In the genomic region with DNA sequence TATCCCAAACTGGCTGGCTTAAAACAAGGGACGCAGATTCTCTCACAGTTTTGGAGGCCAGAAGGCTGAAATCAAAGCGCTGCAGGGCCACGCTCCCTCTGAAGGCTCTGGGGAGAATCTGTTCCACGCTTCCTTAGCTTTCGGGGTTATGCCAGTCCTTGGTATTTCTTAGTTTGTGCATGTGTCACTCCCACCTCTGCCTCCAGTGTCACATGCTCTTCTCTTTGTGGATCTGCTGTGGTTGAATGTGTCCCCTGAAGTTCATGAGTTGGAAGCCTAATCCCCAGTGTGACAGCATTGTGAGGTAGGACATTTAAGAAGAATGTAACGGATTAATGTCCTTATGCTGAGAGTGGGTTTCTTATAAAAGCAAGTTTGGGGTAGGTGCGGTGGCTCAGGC, we compare ENCODE assay signal across 20 cellular contexts.
"Had no signal": no experiment of that assay in that cellular context is flagged by ENCODE, and none has a peak within 500 bp of the region (broad histone marks: within the 10 kb centered on the region; RNA-seq: fewer than 3 reads in every experiment).

No MANE protein-coding gene starts in this region.

- ATAC-seq: K562, SK-N-SH treated with all-trans-retinoic acid at 6 μM for 48 hours had no signal

- H3K4me3 Mint-ChIP-seq: IgD-negative memory B cell had no signal

- H3K4me1 Mint-ChIP-seq: IgD-negative memory B cell had no signal

- H3K27ac Mint-ChIP-seq: IgD-negative memory B cell had no signal

- H3K9ac ChIP-seq: KMS-11 had no signal

- H3K4me3 ChIP-seq: K562 had no signal

- H3K4me2 ChIP-seq: KMS-11 had no signal

- H3K27ac ChIP-seq: KMS-11, RWPE1 had no signal

- DNase-seq: Kasumi-1, MM.1S, NCI-H1092 treated with DMSO at 0.1 percent for 48 hours, NCI-H1436, NCI-H187, NCI-H2029, NCI-H2081 treated with DMSO at 0.1 percent for 48 hours, NCI-H2171, NCI-H226, NCI-H446, NCI-H510A, NCI-H524 treated with DMSO at 0.1 percent for 48 hours, NCI-H69, NCI-H774, SHP77 had no signal
